27 cellular contexts compared by ENCODE assay signal in the genomic region with DNA sequence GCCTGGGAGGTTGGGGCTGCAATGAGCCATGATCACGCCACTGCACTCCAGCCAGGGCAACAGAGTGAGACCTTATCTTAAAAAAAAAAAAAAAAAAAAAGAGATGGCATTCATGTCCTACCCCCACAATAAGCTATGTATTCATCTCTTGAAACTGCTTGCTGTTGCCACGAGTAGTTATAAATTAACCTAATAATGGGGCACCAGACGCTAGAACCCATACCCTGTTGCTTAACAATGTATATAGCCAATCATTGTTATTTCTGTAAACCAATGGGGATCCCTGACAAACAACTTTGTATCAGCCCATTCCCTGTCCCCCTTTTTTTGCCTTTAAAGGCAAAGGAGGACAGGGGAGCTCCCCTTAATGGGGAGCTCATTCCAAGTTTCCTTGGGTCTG.
"Had no signal": no experiment of that assay in that cellular context is flagged by ENCODE, and none has a peak within 500 bp of the region (broad histone marks: within the 10 kb centered on the region; RNA-seq: fewer than 3 reads in every experiment).

No MANE protein-coding gene starts in this region.

- FAIRE-seq: colon, endometrium, endothelial cell of umbilical vein, frontal cortex had no signal

- H3K27me3 ChIP-seq: colonic mucosa, dorsolateral prefrontal cortex, esophagus muscularis mucosa, esophagus squamous epithelium, foreskin keratinocyte, gastrocnemius medialis, gastroesophageal sphincter, heart left ventricle, heart right ventricle had no signal

- H3K36me3 ChIP-seq: colonic mucosa, esophagus muscularis mucosa, esophagus squamous epithelium, gastrocnemius medialis, gastroesophageal sphincter, heart left ventricle, heart right ventricle had no signal

- H3K27ac ChIP-seq: colonic mucosa, coronary artery, dorsolateral prefrontal cortex, epithelial cell of prostate, esophagus muscularis mucosa, esophagus squamous epithelium, foreskin keratinocyte, gastrocnemius medialis, gastroesophageal sphincter, heart left ventricle, heart right ventricle had no signal

- H3K4me1 ChIP-seq: colonic mucosa, foreskin keratinocyte had no signal

- H3K4me3 ChIP-seq: colonic mucosa, coronary artery, dorsolateral prefrontal cortex, esophagus muscularis mucosa, esophagus squamous epithelium, gastrocnemius medialis, gastroesophageal sphincter, heart left ventricle, heart right ventricle had no signal

- H3K9me3 ChIP-seq: colonic mucosa, esophagus muscularis mucosa, esophagus squamous epithelium, gastrocnemius medialis, gastroesophageal sphincter had no signal

- ATAC-seq: effector memory CD8-positive, alpha-beta T cell; esophagus mucosa; foreskin keratinocyte; gastrocnemius medialis; gastroesophageal sphincter; heart left ventricle; heart right ventricle had no signal

- DNase-seq: colonic mucosa; cortex of kidney; dermis blood vessel endothelial cell; dorsolateral prefrontal cortex; effector CD4-positive, alpha-beta T cell; effector CD8-positive, alpha-beta T cell; effector memory CD4-positive, alpha-beta T cell; effector memory CD8-positive, alpha-beta T cell; endodermal cell; esophagus squamous epithelium; foreskin fibroblast; foreskin keratinocyte; foreskin melanocyte; gastrocnemius medialis; glutamatergic neuron; head of caudate nucleus; heart left ventricle; heart right ventricle had no signal
